28 cellular contexts compared by ENCODE assay signal in genomic region chr4:90598741-90599140, GRCh38.
DNase-seq lines count a peak whose midpoint lies in the region; ATAC-seq, FAIRE-seq and TF ChIP-seq lines count a peak whose summit lies in the region.
"Had no signal": no experiment of that assay in that cellular context is flagged by ENCODE, and none has a peak within 500 bp of the region (broad histone marks: within the 10 kb centered on the region; RNA-seq: fewer than 3 reads in every experiment).

No MANE protein-coding gene starts in this region.

- H3K56ac ChIP-seq in H1 (replicated peaks; ENCODE audit: insufficient read length, low read depth, low read length), result no peak overlapping the region

- no peaks in the 10 kb centered on the region for H3K79me2 ChIP-seq in H1 (ENCODE audit: control insufficient read depth in 1 of 2, insufficient read depth in 2 of 2, low read length in 2 of 2)

- H3K9ac ChIP-seq in H1 (replicated peaks in 1 of 4; ENCODE audit: extremely low read depth in 1 of 4, low read depth in 3 of 4, low read length in 3 of 4), result no peak overlapping the region
- H3K9ac ChIP-seq: BLaER1 had no signal

- H3K27me3 ChIP-seq in heart left ventricle (no peaks in the 10 kb centered on the region), H1 (replicated peaks in 1 of 4; ENCODE audit: control insufficient read depth in 3 of 4, extremely low read depth in 1 of 4, insufficient read depth in 3 of 4, low read length in 3 of 4) (no peaks in the 10 kb centered on the region)
- no peaks in the 10 kb centered on the region for H3K27me3 ChIP-seq in naive thymus-derived CD4-positive, alpha-beta T cell (ENCODE audit: control insufficient read depth in 2 of 2, insufficient read depth in 2 of 2, low read length in 2 of 2)
- H3K27me3 ChIP-seq: BE2C, BLaER1 had no signal

- peak overlapping the region; percentile 94 for H3K14ac ChIP-seq in H1 (ENCODE audit: insufficient read length)

- H3K36me3 ChIP-seq in heart left ventricle (no peaks in the 10 kb centered on the region), H1 (ENCODE audit: control insufficient read depth in 2 of 4, insufficient read depth in 4 of 4, low read length in 3 of 4) (no peaks in the 10 kb centered on the region)
- H3K36me3 ChIP-seq in naive thymus-derived CD4-positive, alpha-beta T cell (ENCODE audit: control insufficient read depth in 2 of 3, insufficient read depth in 3 of 3, low read length in 3 of 3), result no peaks in the 10 kb centered on the region
- H3K36me3 ChIP-seq: BE2C, BLaER1 had no signal

- H4K91ac ChIP-seq in H1 (replicated peaks; ENCODE audit: insufficient read length, low read length), result no peak overlapping the region

- H2BK5ac ChIP-seq in H1 (ENCODE audit: low read depth, low read length), result no peak overlapping the region

- H3K27ac ChIP-seq in heart left ventricle (no peak overlapping the region), H1 (ENCODE audit: low read depth, low read length) (no peak overlapping the region)
- H3K27ac ChIP-seq in naive thymus-derived CD4-positive, alpha-beta T cell (ENCODE audit: low read depth, low read length), result no peak overlapping the region
- H3K27ac ChIP-seq: BLaER1 had no signal

- no peak overlapping the region for H3K23ac ChIP-seq in H1 (ENCODE audit: insufficient read length)

- no peak overlapping the region for H2AK5ac ChIP-seq in H1 (ENCODE audit: low read depth, low read length)

- no peaks in the 10 kb centered on the region for H3K36me3 Mint-ChIP-seq in naive thymus-derived CD4-positive, alpha-beta T cell
- H3K36me3 Mint-ChIP-seq: CD14-positive monocyte; CD4-positive, alpha-beta memory T cell; CD4-positive, CD25-positive, alpha-beta regulatory T cell; CD8-positive, alpha-beta memory T cell had no signal

- H2AFZ ChIP-seq in H1 (ENCODE audit: low read length), result no peak overlapping the region; the same call in 1 of the 2 replicates

- TF ChIP-seq CTCF in heart left ventricle (IDR thresholded peaks at IDR 0.05), result no peak
- no peak for TF ChIP-seq CTCF in H1 (IDR thresholded peaks at IDR 0.05; ENCODE audit: control extremely low read depth in 1 of 3, insufficient read depth in 1 of 3, low read depth in 1 of 3, low read length in 3 of 3)

- peak overlapping the region; percentile 64 for H2BK120ac ChIP-seq in H1 (replicated peaks; ENCODE audit: low read depth, low read length)

- no peak overlapping the region for H4K8ac ChIP-seq in H1 (ENCODE audit: extremely low read depth, insufficient read depth, low read length)

- no peak overlapping the region for H2BK15ac ChIP-seq in H1 (ENCODE audit: low read length)

- FAIRE-seq in H1 (lab: Jason Lieb, UNC), result no peak
- FAIRE-seq: A204.1, GM12878, GM12892, GM18507, GM19239 had no signal

- H2BK12ac ChIP-seq in H1 (ENCODE audit: low read depth, low read length), result no peak overlapping the region

- ATAC-seq in heart left ventricle (peak; percentile 22 to 64 (median 50)), left cardiac atrium (no peak), GM18870 (IDR thresholded peaks at IDR 0.05; ENCODE audit: unreplicated experiment) (no peak)
- peak; percentile 8 for ATAC-seq in naive thymus-derived CD4-positive, alpha-beta T cell
- ATAC-seq: GM12878 had no signal

- H4K5ac ChIP-seq in H1 (ENCODE audit: insufficient read length, low read depth, low read length), result no peak overlapping the region

- H4K20me1 ChIP-seq in H1 (replicated peaks in 1 of 2; ENCODE audit: control insufficient read depth in 1 of 2, insufficient read depth in 2 of 2, low read length in 2 of 2), result no peaks in the 10 kb centered on the region
- H4K20me1 ChIP-seq: BLaER1 had no signal

- no peaks in the 10 kb centered on the region for H3K27me3 Mint-ChIP-seq in naive thymus-derived CD4-positive, alpha-beta T cell
- H3K27me3 Mint-ChIP-seq: CD4-positive, alpha-beta memory T cell; CD4-positive, CD25-positive, alpha-beta regulatory T cell; CD8-positive, alpha-beta memory T cell had no signal

- no peak for TF ChIP-seq EP300 in H1 (IDR thresholded peaks at IDR 0.05; ENCODE audit: borderline replicate concordance in 1 of 2, low read depth in 2 of 2, low read length in 2 of 2)

- no peaks in the 10 kb centered on the region for H3K23me2 ChIP-seq in H1 (ENCODE audit: low read depth, low read length)

- no peak overlapping the region for H3K4me3 Mint-ChIP-seq in naive thymus-derived CD4-positive, alpha-beta T cell
- H3K4me3 Mint-ChIP-seq: CD14-positive monocyte; CD4-positive, alpha-beta memory T cell; CD4-positive, CD25-positive, alpha-beta regulatory T cell; CD8-positive, alpha-beta memory T cell had no signal

- no peak overlapping the region for H3K18ac ChIP-seq in H1 (ENCODE audit: extremely low read depth, low read length)

- H3K4me3 ChIP-seq in heart left ventricle (no peak overlapping the region), H1 (ENCODE audit: extremely low read depth in 1 of 4, insufficient read depth in 2 of 4, low read depth in 3 of 4, low read length in 4 of 4) (no peak overlapping the region)
- no peak overlapping the region for H3K4me3 ChIP-seq in naive thymus-derived CD4-positive, alpha-beta T cell (ENCODE audit: low read length)
- H3K4me3 ChIP-seq: BLaER1, GM12878 had no signal

- H3K9me3 Mint-ChIP-seq in naive thymus-derived CD4-positive, alpha-beta T cell, result peaks cover 0 to 7% (median 1%) of the 10 kb centered on the region in 11 donors

- no peak overlapping the region for H3K27ac Mint-ChIP-seq in naive thymus-derived CD4-positive, alpha-beta T cell
- H3K27ac Mint-ChIP-seq: CD14-positive monocyte; CD4-positive, alpha-beta memory T cell; CD4-positive, CD25-positive, alpha-beta regulatory T cell; CD8-positive, alpha-beta memory T cell had no signal

- H3K4ac ChIP-seq in H1 (replicated peaks; ENCODE audit: insufficient read length, low read depth, low read length), result no peak overlapping the region

- no peak for DNase-seq in heart left ventricle
- DNase-seq in left cardiac atrium, result no peak
- no peak for DNase-seq in H1 (ENCODE audit: low read depth in 1 of 2, low spot score in 2 of 2)
- no peak for DNase-seq in naive thymus-derived CD4-positive, alpha-beta T cell
- DNase-seq in SIG-M5 treated with dmso at 0.1 percent for 504 hours (lab: John Stamatoyannopoulos, UW; ENCODE audit: unreplicated experiment), result no peak
- DNase-seq: 8988T; ACHN; BE2C; C1 segment of cervical spinal cord; CD4-positive, alpha-beta memory T cell; CD4-positive, CD25-positive, alpha-beta regulatory T cell; CD8-positive, alpha-beta memory T cell; COR-L47; DMS 273 treated with DMSO at 0.1 percent for 48 hours; DMS153; DMS53; DMS79; DND-41; EL; GDM1 had no signal

- POLR2A ChIA-PET in H1 (lab: Charles Lee; ENCODE audit: partially characterized antibody), result no interaction called here
- POLR2A ChIA-PET in naive thymus-derived CD4-positive, alpha-beta T cell (lab: Charles Lee), result no interaction called here

- WGBS in heart left ventricle, 4 donors, result 57 to 72% (median 58%) methylated on average over 2 of the region's 2 CpGs
- WGBS in H1 (ENCODE audit: extremely low coverage in 1 of 2, insufficient coverage in 1 of 2, insufficient read length in 1 of 2, insufficient replicate concordance in 2 of 2, low coverage in 1 of 2, low lambda C conversion rate in 2 of 2, missing lambda C conversion rate in 1 of 2), 2 experiments, result 84% methylated on average over 2 of the region's 2 CpGs; no CpG with 5 or more reads in 1 of the 2 experiments

- TF ChIP-seq POLR2A in heart left ventricle (IDR thresholded peaks at IDR 0.05), result no peak
- no peak for TF ChIP-seq POLR2A in H1 (IDR thresholded peaks at IDR 0.05; ENCODE audit: control extremely low read depth in 1 of 2, low read depth in 2 of 2, low read length in 2 of 2)

- H3K4me1 Mint-ChIP-seq in naive thymus-derived CD4-positive, alpha-beta T cell, result no peaks in the 10 kb centered on the region
- H3K4me1 Mint-ChIP-seq: CD14-positive monocyte; CD4-positive, alpha-beta memory T cell; CD4-positive, CD25-positive, alpha-beta regulatory T cell; CD8-positive, alpha-beta memory T cell had no signal

- H3K4me2 ChIP-seq in H1 (ENCODE audit: insufficient read depth in 1 of 2, low read depth in 2 of 2, low read length in 2 of 2), result no peak overlapping the region
- H3K4me2 ChIP-seq: BLaER1 had no signal

- H3K79me1 ChIP-seq in H1 (ENCODE audit: low read depth, low read length), result no peaks in the 10 kb centered on the region

- CTCF ChIA-PET in H1 (lab: Charles Lee; ENCODE audit: partially characterized antibody), result no interaction called here
- CTCF ChIA-PET in naive thymus-derived CD4-positive, alpha-beta T cell (lab: Charles Lee), result no interaction called here

- H3K9me3 ChIP-seq in heart left ventricle (peaks cover 0 to 3% (median 0%) of the 10 kb centered on the region in 12 donors), H1 (ENCODE audit: insufficient read depth in 2 of 2, low read depth in 1 of 2, low read length in 1 of 2) (no peaks in the 10 kb centered on the region)
- H3K9me3 ChIP-seq in naive thymus-derived CD4-positive, alpha-beta T cell (ENCODE audit: control insufficient read depth in 2 of 3, low read length in 3 of 3), result no peaks in the 10 kb centered on the region
- H3K9me3 ChIP-seq: BE2C, BLaER1 had no signal

- H2BK20ac ChIP-seq in H1 (ENCODE audit: low read length), result no peak overlapping the region

- TF ChIP-seq RAD21 in H1 (IDR thresholded peaks at IDR 0.05 in 1 of 2, conservative IDR thresholded peaks at IDR 0.05 in 1 of 2; ENCODE audit: low read depth in 2 of 2, low read length in 2 of 2), result no peak

- intact Hi-C loops in heart left ventricle (cut with DNase I) (no loop called here), left cardiac atrium (cut with DNase I) (no loop called here)
- intact Hi-C loops in naive thymus-derived CD4-positive, alpha-beta T cell (cut with micrococcal nuclease), result no loop called here

- H3K4me1 ChIP-seq in heart left ventricle (peaks cover 0 to 8% (median 0%) of the 10 kb centered on the region in 12 donors), H1 (replicated peaks in 1 of 4; ENCODE audit: control insufficient read depth in 3 of 4, insufficient read depth in 4 of 4, low read length in 3 of 4) (no peaks in the 10 kb centered on the region)
- H3K4me1 ChIP-seq in naive thymus-derived CD4-positive, alpha-beta T cell (ENCODE audit: control insufficient read depth in 2 of 2, insufficient read depth in 2 of 2, low read length in 2 of 2), result no peaks in the 10 kb centered on the region
- H3K4me1 ChIP-seq: BE2C, BLaER1 had no signal

TF ChIP-seq in H1, 55 proteins besides CTCF, POLR2A, EP300 and RAD21 (continues in another document):
- TF ChIP-seq CBX8 (IDR thresholded peaks at IDR 0.05; ENCODE audit: borderline replicate concordance, low read depth, low read length) (no peak), E2F6 (IDR thresholded peaks at IDR 0.05) (no peak), SRF (IDR thresholded peaks at IDR 0.05; ENCODE audit: low read depth, low read length) (no peak), SP1 (IDR thresholded peaks at IDR 0.05; ENCODE audit: low read depth, low read length) (no peak), TCF12 (IDR thresholded peaks at IDR 0.05; ENCODE audit: low read depth, low read length) (no peak), KDM4A (IDR thresholded peaks at IDR 0.05; ENCODE audit: low read depth, low read length, severe bottlenecking) (no peak)

Comparison
In these comparisons a context has a peak if more than half of its experiments do, and no peak if none do; other contexts are left out.
1. ATAC-seq: peak in heart left ventricle (4 of 4) and naive thymus-derived CD4-positive, alpha-beta T cell (single experiment); none in left cardiac atrium (0 of 2) and GM18870 (single experiment).